In the genomic region with DNA sequence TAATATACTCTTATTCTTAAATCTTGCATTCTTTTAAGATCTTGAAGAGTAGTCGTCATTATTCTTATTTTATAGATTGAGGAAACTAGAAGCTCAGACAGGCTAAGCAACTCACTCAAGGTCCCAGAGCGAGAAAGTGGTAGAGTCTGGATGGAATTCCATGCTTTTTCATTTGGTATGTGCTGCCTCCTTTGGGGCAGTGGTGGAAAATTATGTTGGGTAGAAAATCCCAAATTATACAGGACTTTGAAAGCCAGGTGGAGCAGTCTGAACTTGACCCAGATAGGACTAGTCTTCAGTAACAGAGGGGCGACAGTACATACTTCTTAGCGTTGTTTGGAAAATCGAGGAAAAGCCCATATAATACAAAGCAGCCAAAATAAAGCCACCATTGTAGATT, we compare ENCODE assay signal across 19 cellular contexts.
DNase-seq lines count a peak whose midpoint lies in the region; ATAC-seq and TF ChIP-seq lines count a peak whose summit lies in the region.
"Had no signal": no experiment of that assay in that cellular context is flagged by ENCODE, and none has a peak within 500 bp of the region (broad histone marks: within the 10 kb centered on the region; RNA-seq: fewer than 3 reads in every experiment).

No MANE protein-coding gene starts in this region.

- H3K4me3 ChIP-seq in choroid plexus epithelial cell (ENCODE audit: low read depth, low read length) (no peak overlapping the region), mesendoderm (ENCODE audit: low read length) (no peak overlapping the region)
- H3K4me3 ChIP-seq: coronary artery, lower lobe of right lung, right lobe of liver, tibial nerve had no signal

- H3K9me3 Mint-ChIP-seq in H9: no peaks in the 10 kb centered on the region; a peak in 1 of 5 replicates
- H3K9me3 Mint-ChIP-seq: activated CD4-positive, alpha-beta T cell treated with anti-CD3 and anti-CD28 coated beads, Interleukin-2, amount 10 ng/mL, durations not matched to agents 24 days and 14 days; CD4-positive, alpha-beta T cell had no signal

- H3K4me2 ChIP-seq in H9 (ENCODE audit: insufficient read depth, insufficient read length, low read length) (no peak overlapping the region), mesendoderm (ENCODE audit: low read length) (no peak overlapping the region)

- no peak overlapping the region for H3K14ac ChIP-seq in H9 (ENCODE audit: insufficient read depth, low read length)

- H3K23me2 ChIP-seq in H9 (ENCODE audit: insufficient read length, low read depth, low read length, poor library complexity, severe bottlenecking): no peaks in the 10 kb centered on the region

- H3K79me2 ChIP-seq in H9 (ENCODE audit: insufficient read depth, low read length): no peaks in the 10 kb centered on the region
- no peaks in the 10 kb centered on the region for H3K79me2 ChIP-seq in mesendoderm (ENCODE audit: control insufficient read depth, insufficient read depth, low read length)

- H3K4me1 ChIP-seq in H9 (ENCODE audit: insufficient read depth, low read length): no peaks in the 10 kb centered on the region; the same call in 1 of the 2 replicates
- no peaks in the 10 kb centered on the region for H3K4me1 ChIP-seq in mesendoderm (ENCODE audit: control insufficient read depth, low read depth, low read length)
- H3K4me1 ChIP-seq: lower lobe of right lung, right lobe of liver, tibial nerve had no signal

- H2BK20ac ChIP-seq in H9 (ENCODE audit: low read depth, low read length, poor library complexity, severe bottlenecking): no peak overlapping the region

- no peak overlapping the region for H3K56ac ChIP-seq in H9 (ENCODE audit: insufficient read length, low read depth, low read length)
- no peak overlapping the region for H3K56ac ChIP-seq in mesendoderm (ENCODE audit: low read length)

- H3K79me1 ChIP-seq in H9 (ENCODE audit: insufficient read depth, low read depth, low read length, poor library complexity, severe bottlenecking): no peaks in the 10 kb centered on the region
- H3K79me1 ChIP-seq in mesendoderm (ENCODE audit: low read length): no peaks in the 10 kb centered on the region

- ATAC-seq in HG02981 (IDR thresholded peaks at IDR 0.05; ENCODE audit: unreplicated experiment): no peak
- no peak for ATAC-seq in HG02759 (IDR thresholded peaks at IDR 0.05; ENCODE audit: unreplicated experiment)
- ATAC-seq: esophagus mucosa; lower lobe of right lung; natural killer cell treated with Interleukin-12 subunit alpha and Interleukin-12 subunit beta and Interleukin-15 and Interleukin-18, amount 100 ng/mL, for 72 hours had no signal

- no peak overlapping the region for H2BK5ac ChIP-seq in H9 (ENCODE audit: insufficient read length, low read length)
- no peak overlapping the region for H2BK5ac ChIP-seq in mesendoderm (ENCODE audit: low read length)

- no peaks in the 10 kb centered on the region for H3K36me3 ChIP-seq in mesendoderm (ENCODE audit: control insufficient read depth, insufficient read depth, low read length)
- H3K36me3 ChIP-seq: lower lobe of right lung, right lobe of liver, tibial nerve had no signal

- H2BK120ac ChIP-seq in H9 (ENCODE audit: low read depth, low read length, poor library complexity, severe bottlenecking) (no peak overlapping the region), mesendoderm (ENCODE audit: low read depth, low read length) (no peak overlapping the region)

- no peaks in the 10 kb centered on the region; the same call in 1 of the 2 replicates for H3K27me3 Mint-ChIP-seq in H9 (ENCODE audit: low read depth)

- H4K8ac ChIP-seq in H9 (replicated peaks; ENCODE audit: insufficient read length, low read depth, low read length) (no peak overlapping the region), mesendoderm (ENCODE audit: low read depth, low read length) (no peak overlapping the region)

- no peak overlapping the region for H2BK15ac ChIP-seq in H9 (ENCODE audit: low read depth, low read length)
- H2BK15ac ChIP-seq in mesendoderm (replicated peaks; ENCODE audit: low read depth): no peak overlapping the region

- H3K4ac ChIP-seq in H9 (ENCODE audit: low read depth, low read length) (no peak overlapping the region), mesendoderm (ENCODE audit: low read depth, low read length) (no peak overlapping the region)

- H3K23ac ChIP-seq in H9 (ENCODE audit: insufficient read length, low read depth, low read length) (no peak overlapping the region), mesendoderm (ENCODE audit: low read length) (no peak overlapping the region)

- no peaks in the 10 kb centered on the region for H4K20me1 ChIP-seq in H9 (ENCODE audit: control insufficient read depth, insufficient read depth, insufficient read length)

- H3K18ac ChIP-seq in H9 (ENCODE audit: insufficient read length, low read depth, low read length) (no peak overlapping the region), mesendoderm (ENCODE audit: low read length) (no peak overlapping the region)

- no peaks in the 10 kb centered on the region for H3K9me3 ChIP-seq in H9 (ENCODE audit: control insufficient read depth, low read depth, low read length)
- H3K9me3 ChIP-seq: lower lobe of right lung, right lobe of liver, tibial nerve had no signal

- no peaks in the 10 kb centered on the region for H3K36me3 Mint-ChIP-seq in H9 (ENCODE audit: insufficient read depth in 1 of 3, low read depth in 3 of 3)
- H3K36me3 Mint-ChIP-seq: natural killer cell treated with Interleukin-12 subunit alpha and Interleukin-12 subunit beta and Interleukin-15 and Interleukin-18, amount 100 ng/mL, for 72 hours had no signal

- H3T11ph ChIP-seq in H9 (ENCODE audit: low read length): no peak overlapping the region

- H4K91ac ChIP-seq in H9 (ENCODE audit: insufficient read length, low read depth, low read length): no peak overlapping the region

- no peak overlapping the region for H3K4me3 Mint-ChIP-seq in H9
- H3K4me3 Mint-ChIP-seq: activated CD4-positive, alpha-beta T cell treated with anti-CD3 and anti-CD28 coated beads, Interleukin-2, amount 10 ng/mL, durations not matched to agents 24 days and 14 days; CD4-positive, alpha-beta T cell; natural killer cell treated with Interleukin-12 subunit alpha and Interleukin-12 subunit beta and Interleukin-15 and Interleukin-18, amount 100 ng/mL, for 72 hours had no signal

- no peak overlapping the region for H2AFZ ChIP-seq in H9 (ENCODE audit: low read length)

- H3K4me1 Mint-ChIP-seq in H9: peaks cover 14 to 17% of the 10 kb centered on the region in 2 experiments
- H3K4me1 Mint-ChIP-seq: activated CD4-positive, alpha-beta T cell treated with anti-CD3 and anti-CD28 coated beads, Interleukin-2, amount 10 ng/mL, durations not matched to agents 24 days and 14 days had no signal

- no peak overlapping the region for H3K27ac ChIP-seq in H9 (ENCODE audit: insufficient read length, low read depth, low read length)
- H3K27ac ChIP-seq in mesendoderm (ENCODE audit: low read depth, low read length): no peak overlapping the region
- H3K27ac ChIP-seq: coronary artery, lower lobe of right lung, right lobe of liver, tibial nerve had no signal

- H4K5ac ChIP-seq in H9 (ENCODE audit: insufficient read length, low read depth, low read length): no peak overlapping the region
- H4K5ac ChIP-seq in mesendoderm (ENCODE audit: low read length): no peak overlapping the region

- H2AK5ac ChIP-seq in H9 (ENCODE audit: insufficient read length, low read length) (no peak overlapping the region), mesendoderm (ENCODE audit: low read length) (no peak overlapping the region)

- H3K9ac ChIP-seq in H9 (ENCODE audit: extremely low read depth, insufficient read length, low read length): no peak overlapping the region
- H3K9ac ChIP-seq in mesendoderm (ENCODE audit: low read length): no peak overlapping the region

- TF ChIP-seq CTCF in H9 (conservative IDR thresholded peaks at IDR 0.05): peak; percentile 64
- peak; percentile 40 for TF ChIP-seq CTCF in choroid plexus epithelial cell (conservative IDR thresholded peaks at IDR 0.05; ENCODE audit: low read depth, low read length)

- DNase-seq in H9 (no peak), NCI-H1694 (lab: John Stamatoyannopoulos, UW) (peak; percentile 16), choroid plexus epithelial cell (ENCODE audit: low read depth) (peak; percentile 3), mesendoderm (peak; percentile 67)
- DNase-seq in activated CD4-positive, alpha-beta T cell treated with anti-CD3 and anti-CD28 coated beads for 1 hour: no peak
- DNase-seq: activated CD4-positive, alpha-beta T cell treated with anti-CD3 and anti-CD28 coated beads, Interleukin-2, amount 10 ng/mL, durations not matched to agents 24 days and 14 days; activated T-cell treated with anti-CD3 and anti-CD28 coated beads, Interleukin-2, amount 50 U/mL, for 1 hour; CD4-positive, alpha-beta T cell; lower lobe of right lung; NCI-H510A treated with DMSO at 0.1 percent for 48 hours; right lobe of liver; stimulated activated CD4-positive, alpha-beta T cell treated with anti-CD3 and anti-CD28 coated beads, Interleukin-4, amount 100 ng/mL, for 1 hour; T-helper 2 cell had no signal

- H3K27ac Mint-ChIP-seq in H9: no peak overlapping the region
- H3K27ac Mint-ChIP-seq: activated CD4-positive, alpha-beta T cell treated with anti-CD3 and anti-CD28 coated beads, Interleukin-2, amount 10 ng/mL, durations not matched to agents 24 days and 14 days; CD4-positive, alpha-beta T cell; natural killer cell treated with Interleukin-12 subunit alpha and Interleukin-12 subunit beta and Interleukin-15 and Interleukin-18, amount 100 ng/mL, for 72 hours had no signal

- H3K27me3 ChIP-seq in H9 (ENCODE audit: insufficient read depth, low read length): no peaks in the 10 kb centered on the region
- H3K27me3 ChIP-seq in mesendoderm (ENCODE audit: insufficient read depth, low read length, poor library complexity): no peaks in the 10 kb centered on the region
- H3K27me3 ChIP-seq: right lobe of liver had no signal

- H2BK12ac ChIP-seq in H9 (ENCODE audit: insufficient read length, low read depth, low read length): no peak overlapping the region

- no CpG with 5 or more reads among the region's 5 CpGs for WGBS in H9 (ENCODE audit: extremely low coverage, insufficient read length, low lambda C conversion rate)
- WGBS in mesendoderm (ENCODE audit: extremely low coverage, insufficient coverage, low lambda C conversion rate): no CpG with 5 or more reads among the region's 5 CpGs

Comparison
In these comparisons a context has a peak if more than half of its experiments do, and no peak if none do; other contexts are left out.
1. DNase-seq: peak in NCI-H1694 (single experiment), choroid plexus epithelial cell (single experiment) and mesendoderm (single experiment); none in H9 (single experiment) and activated CD4-positive, alpha-beta T cell treated with anti-CD3 and anti-CD28 coated beads for 1 hour (single experiment).